1 cellular context compared by ENCODE assay signal in genomic region chr22:30694638-30695350, GRCh38.
TF ChIP-seq lines count a peak whose summit lies in the region.

TSS of gene OSBP2 (plus strand) at chr22:30694874. CDS start at chr22:30694910, 36 bp downstream.

TF ChIP-seq in H1, 55 proteins besides CTCF, POLR2A, EP300 and RAD21:
- TF ChIP-seq TAF7 (optimal IDR thresholded peaks at IDR 0.05; ENCODE audit: borderline replicate concordance, low read depth, low read length) (no peak), SUZ12 (IDR thresholded peaks at IDR 0.05; ENCODE audit: low read length) (peak; percentile 59; the same call in 1 of the 2 replicates), POU5F1 (IDR thresholded peaks at IDR 0.05; ENCODE audit: low read depth, low read length) (no peak), SIX5 (IDR thresholded peaks at IDR 0.05; ENCODE audit: low read depth, low read length) (no peak), EZH2 (IDR thresholded peaks at IDR 0.05; ENCODE audit: low read depth, low read length, severe bottlenecking) (peak; percentile 47), CREB1 (IDR thresholded peaks at IDR 0.05) (peak; percentile 15; the same call in 1 of the 2 replicates), CEBPB (IDR thresholded peaks at IDR 0.05; ENCODE audit: low read depth, low read length) (no peak), MAFK (IDR thresholded peaks at IDR 0.05; ENCODE audit: low read depth, low read length) (no peak), BRCA1 (IDR thresholded peaks at IDR 0.05; ENCODE audit: low read depth, low read length) (no peak), PHF8 (conservative IDR thresholded peaks at IDR 0.05; ENCODE audit: low read depth, low read length) (peak; percentile 59), SIN3A (conservative IDR thresholded peaks at IDR 0.05 in 1 of 2, IDR thresholded peaks at IDR 0.05 in 1 of 2; ENCODE audit: low read depth in 1 of 2, low read length in 2 of 2) (no peak), KDM4A (IDR thresholded peaks at IDR 0.05; ENCODE audit: low read depth, low read length, severe bottlenecking) (peak; percentile 91), BCL11A (IDR thresholded peaks at IDR 0.05; ENCODE audit: low read depth in 2 of 2, low read length in 2 of 2) (no peak), SP1 (IDR thresholded peaks at IDR 0.05; ENCODE audit: low read depth, low read length) (no peak), HDAC6 (IDR thresholded peaks at IDR 0.05; ENCODE audit: low read depth, low read length) (no peak), FOSL1 (IDR thresholded peaks at IDR 0.05; ENCODE audit: insufficient read depth, low read depth, low read length) (no peak), POLR2AphosphoS5 (IDR thresholded peaks at IDR 0.05; ENCODE audit: low read depth, low read length) (no peak), TAF1 (IDR thresholded peaks at IDR 0.05; ENCODE audit: low read depth, low read length) (peak; percentile 42; the same call in 1 of the 2 replicates), SAP30 (IDR thresholded peaks at IDR 0.05; ENCODE audit: insufficient read depth, insufficient replicate concordance, low read length) (no peak), BACH1 (IDR thresholded peaks at IDR 0.05; ENCODE audit: low read length) (no peak), YY1 (IDR thresholded peaks at IDR 0.05; ENCODE audit: low read depth, low read length) (no peak), KDM5A (IDR thresholded peaks at IDR 0.05; ENCODE audit: low read length) (no peak), ATF3 (IDR thresholded peaks at IDR 0.05; ENCODE audit: insufficient read depth, low read depth, low read length) (no peak), SRF (IDR thresholded peaks at IDR 0.05; ENCODE audit: low read depth, low read length) (no peak), SIRT6 (IDR thresholded peaks at IDR 0.05; ENCODE audit: low read length) (no peak), TCF12 (IDR thresholded peaks at IDR 0.05; ENCODE audit: low read depth, low read length) (no peak), RBBP5 (IDR thresholded peaks at IDR 0.05; ENCODE audit: borderline replicate concordance, low read depth, low read length) (peak; percentile 58; the same call in 1 of the 2 replicates), RNF2 (IDR thresholded peaks at IDR 0.05; ENCODE audit: borderline replicate concordance, low read depth, low read length, missing control alignments, poor library complexity, severe bottlenecking) (no peak), RFX5 (IDR thresholded peaks at IDR 0.05; ENCODE audit: borderline replicate concordance, low read depth, low read length) (no peak), RXRA (IDR thresholded peaks at IDR 0.05; ENCODE audit: insufficient read depth, low read depth, low read length) (no peak), NRF1 (IDR thresholded peaks at IDR 0.05; ENCODE audit: low read depth, low read length) (no peak), ASH2L (IDR thresholded peaks at IDR 0.05; ENCODE audit: low read length) (peak; percentile 87), SP2 (IDR thresholded peaks at IDR 0.05; ENCODE audit: low read length) (no peak), MAX (IDR thresholded peaks at IDR 0.05) (no peak; the same call in 1 of the 2 replicates), CTBP2 (IDR thresholded peaks at IDR 0.05; ENCODE audit: borderline replicate concordance, insufficient read depth, insufficient read length, low read length) (no peak), CHD7 (IDR thresholded peaks at IDR 0.05; ENCODE audit: insufficient replicate concordance, low read length) (no peak), NANOG (IDR thresholded peaks at IDR 0.05; ENCODE audit: insufficient read depth, low read depth, low read length, poor library complexity, severe bottlenecking) (no peak), GABPA (IDR thresholded peaks at IDR 0.05; ENCODE audit: borderline replicate concordance, insufficient read depth, low read length) (0 out of 2 replicates have a peak, but pooled peaks have one; percentile 0), TEAD4 (IDR thresholded peaks at IDR 0.05; ENCODE audit: low read depth, low read length) (no peak), HDAC2 (IDR thresholded peaks at IDR 0.05; ENCODE audit: borderline replicate concordance in 1 of 2, low read depth in 2 of 2, low read length in 2 of 2) (0 out of 4 replicates have a peak, but pooled peaks have one; percentile 3 to 30), E2F6 (IDR thresholded peaks at IDR 0.05) (no peak)
